ENCODE assay signal across 15 cellular contexts in the genomic region with DNA sequence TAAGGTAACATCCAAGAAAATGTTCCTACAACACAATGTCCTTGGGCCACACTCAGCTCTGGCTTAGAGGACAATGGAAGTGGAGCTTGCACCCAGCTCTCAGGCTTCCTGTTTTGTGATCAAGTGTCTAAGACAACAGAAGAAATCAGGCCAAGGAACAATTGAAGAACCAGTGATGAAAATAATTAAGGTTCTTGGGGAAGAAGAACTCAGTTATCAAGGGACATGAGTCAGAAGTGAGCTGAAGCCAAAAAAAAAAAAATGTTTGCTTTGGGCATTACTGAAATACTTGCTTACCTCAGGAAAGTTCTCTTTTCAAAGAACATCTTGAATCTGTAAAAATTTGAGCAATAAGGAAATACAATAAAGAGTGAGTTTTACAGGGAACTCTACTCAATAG.
A peak's percentile ranks its signal among the peaks of the same experiment; 100 is the strongest.
DNase-seq lines count a peak whose midpoint lies in the region; ATAC-seq and TF ChIP-seq lines count a peak whose summit lies in the region.
"Had no signal": no experiment of that assay in that cellular context is flagged by ENCODE, and none has a peak within 500 bp of the region (broad histone marks: within the 10 kb centered on the region; RNA-seq: fewer than 3 reads in every experiment).

No MANE protein-coding gene starts in this region.

- no peak for TF ChIP-seq CTCF in AG04450 (IDR thresholded peaks at IDR 0.05; ENCODE audit: low read depth, low read length)
- no peak for TF ChIP-seq CTCF in choroid plexus epithelial cell (conservative IDR thresholded peaks at IDR 0.05; ENCODE audit: low read depth, low read length)
- no peak for TF ChIP-seq CTCF in left lung (IDR thresholded peaks at IDR 0.05)

- ATAC-seq in left lung (peak; percentile 52), HG03432 (IDR thresholded peaks at IDR 0.05; ENCODE audit: unreplicated experiment) (no peak)

- H3K27me3 ChIP-seq in AG04450 (ENCODE audit: control insufficient read depth, insufficient read depth, low read length) (no peaks in the 10 kb centered on the region), left lung (peaks cover 0 to 8% of the 10 kb centered on the region in 2 donors)
- H3K27me3 ChIP-seq: BE2C, cardiac muscle cell, tibial artery had no signal

- H3K27ac ChIP-seq in AG04450 (ENCODE audit: low read depth, low read length) (peak overlapping the region; percentile 42), left lung (no peak overlapping the region)
- H3K27ac ChIP-seq: cardiac muscle cell, tibial artery had no signal

- POLR2A ChIA-PET in AG04450 (lab: Yijun Ruan, JAX): interaction anchor here (1.0 kb wide), 1 partner anchor 429 kb away, joined by 5 read pairs; no protein-coding TSS in a partner anchor

- H3K36me3 ChIP-seq in left lung: no peaks in the 10 kb centered on the region
- H3K36me3 ChIP-seq: BE2C, cardiac muscle cell, tibial artery had no signal

- intact Hi-C loops in left lung (cut with DNase I) (no loop called here), head of caudate nucleus (cut with DNase I) (no loop called here)

- H3K4me1 ChIP-seq in left lung: no peaks in the 10 kb centered on the region
- H3K4me1 ChIP-seq: BE2C had no signal

- DNase-seq in AG04450 (ENCODE audit: low read depth, low spot score): peak; percentile 49
- DNase-seq in HT1080 (ENCODE audit: low read depth): peak; percentile 83
- DNase-seq in choroid plexus epithelial cell (ENCODE audit: low read depth): peak; percentile 88
- no peak for DNase-seq in left lung
- no peak for DNase-seq in NCI-H446 treated with DMSO at 0.1 percent for 48 hours (lab: John Stamatoyannopoulos, UW)
- DNase-seq in KG1 (lab: John Stamatoyannopoulos, UW): no peak
- no peak for DNase-seq in head of caudate nucleus
- DNase-seq: activated CD4-positive, alpha-beta T cell treated with anti-CD3 and anti-CD28 coated beads, Interleukin-2, amount 50 U/mL, for 48 hours; BE2C; DND-41; KBM-7; NCI-H1694 treated with DMSO at 0.1 percent for 48 hours had no signal

- H3K4me3 ChIP-seq in AG04450 (ENCODE audit: low read depth, low read length) (no peak overlapping the region), choroid plexus epithelial cell (ENCODE audit: low read depth, low read length) (no peak overlapping the region), left lung (no peak overlapping the region)
- H3K4me3 ChIP-seq: cardiac muscle cell, tibial artery had no signal

- CTCF ChIA-PET in AG04450 (lab: Charles Lee): interaction anchor here (0.9 to 1.6 kb wide), 2 partner anchors 268 to 1086 kb away, joined by 3 to 10 read pairs; no protein-coding TSS in a partner anchor

- H3K9me3 ChIP-seq in AG04450 (ENCODE audit: control insufficient read depth, insufficient read depth, low read length) (no peaks in the 10 kb centered on the region), left lung (no peaks in the 10 kb centered on the region)
- H3K9me3 ChIP-seq: BE2C, tibial artery had no signal

Comparison
In these comparisons a context has a peak if more than half of its experiments do, and no peak if none do; other contexts are left out.
1. DNase-seq: peak in AG04450 (single experiment), HT1080 (single experiment) and choroid plexus epithelial cell (single experiment); none in left lung (0 of 2), NCI-H446 treated with DMSO at 0.1 percent for 48 hours (single experiment), KG1 (single experiment) and head of caudate nucleus (0 of 42).